In the genomic region with DNA sequence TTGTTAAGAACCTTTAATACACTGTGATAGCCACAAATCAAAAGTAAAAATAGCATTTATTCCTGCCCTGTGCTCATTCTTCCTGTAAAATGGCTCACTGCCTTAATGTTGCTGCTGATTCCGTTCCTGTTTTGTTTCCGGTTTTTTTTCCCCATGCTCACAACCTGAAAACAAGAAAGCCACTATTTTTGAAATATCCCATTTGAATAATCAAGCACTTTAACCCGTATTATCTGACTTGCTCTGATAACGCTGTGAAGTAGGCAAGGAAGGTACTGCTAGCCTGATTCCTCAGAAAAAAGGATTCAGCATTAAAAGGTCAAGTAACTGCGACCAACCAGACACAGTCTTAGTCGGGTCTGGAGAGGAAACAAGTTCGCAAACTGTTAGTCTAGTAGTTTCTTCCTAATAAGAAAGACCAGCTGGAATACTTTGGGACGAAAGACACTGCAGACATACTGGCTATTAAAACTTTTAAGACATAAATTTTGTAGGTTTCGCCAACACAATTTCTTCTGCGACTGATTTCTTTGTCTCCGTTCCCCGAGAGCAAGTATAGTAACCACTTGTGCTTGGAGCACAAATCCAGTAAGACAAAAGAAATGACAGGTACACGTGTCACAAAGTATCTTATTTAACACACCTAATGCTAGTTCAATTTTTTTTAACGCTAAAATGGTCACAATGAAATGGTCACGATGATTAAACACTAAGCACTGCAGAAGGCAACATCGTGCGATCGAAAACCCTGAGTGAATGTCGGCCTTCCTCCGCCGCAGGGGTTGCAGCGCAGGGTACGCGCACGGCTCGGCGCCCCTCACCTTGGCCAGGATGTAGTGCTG, we compare ENCODE assay signal across 8 cellular contexts. TPM values are rescaled to one million over a fixed set of nuclear protein-coding genes. Genes with fewer than 3 reads are reported as not detected.
DNase-seq lines count a peak whose midpoint lies in the region; ATAC-seq and TF ChIP-seq lines count a peak whose summit lies in the region.

No MANE protein-coding gene starts in this region.

- TF ChIP-seq CTCF in left ventricle myocardium inferior (IDR thresholded peaks at IDR 0.05; ENCODE audit: borderline replicate concordance) = no peak
- TF ChIP-seq CTCF in psoas muscle (IDR thresholded peaks at IDR 0.05) = no peak

- H3K4me3 ChIP-seq in left ventricle myocardium inferior (peak overlapping the region; percentile 91), psoas muscle (peak overlapping the region; percentile 89)

- WGBS in psoas muscle, 3 donors = 0 to 1% (median 1%) methylated on average over 27 of the region's 27 CpGs

- H3K27ac ChIP-seq in left ventricle myocardium inferior (replicated peaks) (peak overlapping the region; percentile 99), psoas muscle (peak overlapping the region; percentile 96)

- H3K9me3 ChIP-seq in left ventricle myocardium inferior (replicated peaks) = no peaks in the 10 kb centered on the region
- H3K9me3 ChIP-seq in psoas muscle = no peaks in the 10 kb centered on the region

- peaks cover 52% of the 10 kb centered on the region for H3K4me1 ChIP-seq in left ventricle myocardium inferior
- peaks cover 8% of the 10 kb centered on the region for H3K4me1 ChIP-seq in psoas muscle

- intact Hi-C loops in activated T-helper 2 cell treated with anti-CD3 and anti-CD28 coated beads, Interferon-gamma antibody, Interleukin-2, Interleukin-4, amounts not matched to agents 10 μg/mL and 5 μg/mL and 100 μg/mL, durations not matched to agents 14 hours and 24 hours and 36 hours (cut with micrococcal nuclease) = loop anchor here (1.0 to 10.0 kb wide), 4 partner anchors 32 to 1086 kb away; partner anchors contain the start of genes ANKRD17 and MTHFD2L
- intact Hi-C loops in left ventricle myocardium inferior (cut with micrococcal nuclease) (loop anchor here (5.0 kb wide), 1 partner anchor 189 kb away; the partner anchor contains the start of gene ANKRD17), psoas muscle (cut with DNase I) (loop anchor here (1.0 to 10.0 kb wide), 3 partner anchors 190 to 1086 kb away; partner anchors contain the start of genes ANKRD17 (in 1 of the 2) and MTHFD2L (in 1 of the 2))

- peaks cover 39% of the 10 kb centered on the region for H3K4me1 Mint-ChIP-seq in activated T-helper 2 cell treated with anti-CD3 and anti-CD28 coated beads, Interferon-gamma antibody, Interleukin-2, Interleukin-4, amounts not matched to agents 10 μg/mL and 5 μg/mL and 100 μg/mL, durations not matched to agents 14 hours and 24 hours and 36 hours (ENCODE audit: low read depth)

- H3K36me3 ChIP-seq in left ventricle myocardium inferior = peaks cover 21% of the 10 kb centered on the region
- H3K36me3 ChIP-seq in psoas muscle (ENCODE audit: insufficient read depth in 1 of 2, low read depth in 1 of 2) = peaks cover 2 to 40% of the 10 kb centered on the region in 2 donors

- no peaks in the 10 kb centered on the region for H3K27me3 ChIP-seq in left ventricle myocardium inferior (ENCODE audit: low read depth)
- H3K27me3 ChIP-seq in psoas muscle (ENCODE audit: insufficient read depth in 3 of 3, low read length in 2 of 3) = no peaks in the 10 kb centered on the region

- peak; percentile 1 for ATAC-seq in HG02678 (IDR thresholded peaks at IDR 0.05; ENCODE audit: unreplicated experiment)
- peak in 1 of 4 donors; percentile 8 for ATAC-seq in psoas muscle

- H3K36me3 Mint-ChIP-seq in activated T-helper 2 cell treated with anti-CD3 and anti-CD28 coated beads, Interferon-gamma antibody, Interleukin-2, Interleukin-4, amounts not matched to agents 10 μg/mL and 5 μg/mL and 100 μg/mL, durations not matched to agents 14 hours and 24 hours and 36 hours (ENCODE audit: low read depth) = peaks cover 32% of the 10 kb centered on the region

- no peaks in the 10 kb centered on the region for H3K27me3 Mint-ChIP-seq in activated T-helper 2 cell treated with anti-CD3 and anti-CD28 coated beads, Interferon-gamma antibody, Interleukin-2, Interleukin-4, amounts not matched to agents 10 μg/mL and 5 μg/mL and 100 μg/mL, durations not matched to agents 14 hours and 24 hours and 36 hours (ENCODE audit: low read depth)

- no peaks in the 10 kb centered on the region for H3K9me3 Mint-ChIP-seq in activated T-helper 2 cell treated with anti-CD3 and anti-CD28 coated beads, Interferon-gamma antibody, Interleukin-2, Interleukin-4, amounts not matched to agents 10 μg/mL and 5 μg/mL and 100 μg/mL, durations not matched to agents 14 hours and 24 hours and 36 hours

- H3K4me3 Mint-ChIP-seq in activated T-helper 2 cell treated with anti-CD3 and anti-CD28 coated beads, Interferon-gamma antibody, Interleukin-2, Interleukin-4, amounts not matched to agents 10 μg/mL and 5 μg/mL and 100 μg/mL, durations not matched to agents 14 hours and 24 hours and 36 hours (ENCODE audit: low read depth) = peak overlapping the region; percentile 83

- H3K27ac Mint-ChIP-seq in activated T-helper 2 cell treated with anti-CD3 and anti-CD28 coated beads, Interferon-gamma antibody, Interleukin-2, Interleukin-4, amounts not matched to agents 10 μg/mL and 5 μg/mL and 100 μg/mL, durations not matched to agents 14 hours and 24 hours and 36 hours = peak overlapping the region; percentile 100

- DNase-seq in SIG-M5 treated with dmso at 0.1 percent for 504 hours (lab: John Stamatoyannopoulos, UW; ENCODE audit: unreplicated experiment) = peak; percentile 67
- DNase-seq in SIG-M5 (lab: John Stamatoyannopoulos, UW) = no peak
- DNase-seq in NCI-H2029 (lab: John Stamatoyannopoulos, UW) = peak; percentile 8
- no peak for DNase-seq in activated T-helper 2 cell treated with anti-CD3 and anti-CD28 coated beads, Interferon-gamma antibody, Interleukin-2, Interleukin-4, amounts not matched to agents 10 μg/mL and 5 μg/mL and 100 μg/mL, durations not matched to agents 14 hours and 24 hours and 36 hours (ENCODE audit: low spot score)
- no peak for DNase-seq in left ventricle myocardium inferior
- DNase-seq in psoas muscle = no peak
- DNase-seq in activated CD4-positive, alpha-beta T cell treated with anti-CD3 and anti-CD28 coated beads, Interleukin-2, amount 50 U/mL, for 48 hours = no peak

RNA-seq across cellular contexts. Expression of gene COX18, which starts 0.8 kb away (rescaled TPM):
- 20.9 and 21.3 TPM in 2 replicates for total RNA-seq in activated T-helper 2 cell treated with anti-CD3 and anti-CD28 coated beads, Interferon-gamma antibody, Interleukin-2, Interleukin-4, amounts not matched to agents 10 μg/mL and 5 μg/mL and 100 μg/mL, durations not matched to agents 14 hours and 24 hours and 36 hours
- total RNA-seq in left ventricle myocardium inferior = 17.0 TPM
- 1 to 10 TPM; 5.8 to 9.2 (median 9.0) TPM for total RNA-seq in psoas muscle
- 10 to 100 TPM in 1 of 3 donors, 1 to 10 TPM in 2; 5.2 to 16.5 (median 6.2) TPM for polyA plus RNA-seq in psoas muscle

Comparison
In these comparisons a context has a peak if more than half of its experiments do, and no peak if none do; other contexts are left out.
1. DNase-seq: peak in SIG-M5 treated with dmso at 0.1 percent for 504 hours (single experiment) and NCI-H2029 (single experiment); none in SIG-M5 (single experiment), activated T-helper 2 cell treated with anti-CD3 and anti-CD28 coated beads, Interferon-gamma antibody, Interleukin-2, Interleukin-4, amounts not matched to agents 10 μg/mL and 5 μg/mL and 100 μg/mL, durations not matched to agents 14 hours and 24 hours and 36 hours (single experiment), left ventricle myocardium inferior (single experiment), psoas muscle (0 of 2) and activated CD4-positive, alpha-beta T cell treated with anti-CD3 and anti-CD28 coated beads, Interleukin-2, amount 50 U/mL, for 48 hours (0 of 2).